ENCODE assay signal across 9 cellular contexts in the genomic region with DNA sequence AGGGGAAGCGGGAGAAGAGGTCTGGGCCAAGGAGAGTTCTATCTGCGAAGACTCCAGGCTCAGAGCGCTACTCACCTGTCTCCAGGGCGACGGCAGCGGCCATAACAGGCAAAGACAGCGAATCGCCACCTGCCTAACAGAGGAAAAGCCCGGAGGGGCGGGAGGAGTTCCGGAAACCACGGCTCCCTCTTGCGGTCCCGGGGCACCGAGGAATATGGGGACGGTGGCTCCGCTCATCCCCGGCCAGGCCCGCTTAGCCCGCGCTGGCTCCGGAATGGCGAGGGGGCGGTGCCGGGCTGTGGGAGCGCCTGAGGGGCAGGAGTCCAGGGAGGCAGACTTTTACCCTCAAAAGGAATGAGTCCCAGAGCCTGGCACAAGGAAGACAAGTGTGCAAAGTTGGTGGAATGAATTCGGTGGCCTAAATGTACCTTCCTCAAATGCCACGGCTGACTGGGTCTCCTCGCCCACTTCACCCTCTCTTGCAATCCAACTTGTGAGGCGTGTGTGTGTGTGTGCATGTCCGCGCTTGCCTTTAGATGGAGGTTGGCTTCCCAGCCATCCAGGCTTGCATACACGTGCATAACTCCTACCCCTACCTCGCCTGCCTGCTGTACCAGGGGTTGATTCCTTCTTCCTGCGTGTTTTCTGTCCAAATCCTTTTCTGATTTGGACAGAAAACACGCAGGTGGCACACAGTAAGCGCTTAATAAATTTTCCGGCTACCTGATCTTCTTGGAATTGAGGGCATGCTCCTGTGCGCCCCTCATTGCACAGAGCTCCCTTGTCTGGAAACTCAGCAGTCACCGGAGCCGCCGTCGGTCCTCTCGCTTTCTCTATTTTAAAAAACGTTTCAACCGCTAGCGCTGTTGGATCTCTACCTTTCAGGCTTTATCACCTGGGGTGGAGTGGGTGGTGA.
DNase-seq lines count a peak whose midpoint lies in the region; ATAC-seq and TF ChIP-seq lines count a peak whose summit lies in the region.
"Had no signal": no experiment of that assay in that cellular context is flagged by ENCODE, and none has a peak within 500 bp of the region (broad histone marks: within the 10 kb centered on the region; RNA-seq: fewer than 3 reads in every experiment).

No MANE protein-coding gene starts in this region.

- ATAC-seq in GM21367 (IDR thresholded peaks at IDR 0.05; ENCODE audit: unreplicated experiment), result no peak
- no peak for ATAC-seq in GM21825 (IDR thresholded peaks at IDR 0.05; ENCODE audit: unreplicated experiment)
- ATAC-seq: heart left ventricle had no signal

- H3K27ac ChIP-seq in epithelial cell of prostate, result peak overlapping the region; percentile 70
- no peak overlapping the region for H3K27ac ChIP-seq in parathyroid adenoma
- H3K27ac ChIP-seq: heart left ventricle had no signal

- H3K9ac ChIP-seq in parathyroid adenoma, result no peak overlapping the region

- H3K4me2 ChIP-seq in parathyroid adenoma (ENCODE audit: low read length), result peak overlapping the region; percentile 61

- H3K27me3 ChIP-seq in parathyroid adenoma (ENCODE audit: control insufficient read depth, insufficient read depth, low read length), result no peaks in the 10 kb centered on the region

- H3K9me3 ChIP-seq in parathyroid adenoma (ENCODE audit: control insufficient read depth, low read length), result no peaks in the 10 kb centered on the region
- H3K9me3 ChIP-seq: heart left ventricle had no signal

- peak; percentile 55 for DNase-seq in HK-2 (ENCODE audit: unreplicated experiment)
- peak; percentile 82 for DNase-seq in NCI-H69 (lab: John Stamatoyannopoulos, UW)
- peak; percentile 68 for DNase-seq in epithelial cell of prostate (ENCODE audit: low read depth, low spot score)
- DNase-seq in central memory CD4-positive, alpha-beta T cell, result no peak
- DNase-seq in GM10266 (ENCODE audit: extremely low spot score), result no peak

- TF ChIP-seq CTCF in parathyroid adenoma (IDR thresholded peaks at IDR 0.05) (no peak), GM10266 (IDR thresholded peaks at IDR 0.05; ENCODE audit: control insufficient read depth, insufficient read depth, low read depth, missing control alignments) (no peak)

- peak overlapping the region; percentile 46 for H3K4me3 ChIP-seq in parathyroid adenoma (ENCODE audit: low read depth, low read length)

- H3K36me3 ChIP-seq in parathyroid adenoma (ENCODE audit: control insufficient read depth, insufficient read depth, low read length), result no peaks in the 10 kb centered on the region

- H3K4me1 ChIP-seq in parathyroid adenoma, result peaks cover 6% of the 10 kb centered on the region

- H3K79me2 ChIP-seq in parathyroid adenoma, result no peaks in the 10 kb centered on the region

- H2AFZ ChIP-seq in parathyroid adenoma, result no peak overlapping the region

Comparison
In these comparisons a context has a peak if more than half of its experiments do, and no peak if none do; other contexts are left out.
1. DNase-seq: peak in HK-2 (single experiment), NCI-H69 (single experiment) and epithelial cell of prostate (single experiment); none in central memory CD4-positive, alpha-beta T cell (single experiment) and GM10266 (single experiment).